8 cellular contexts compared by ENCODE assay signal in the genomic region with DNA sequence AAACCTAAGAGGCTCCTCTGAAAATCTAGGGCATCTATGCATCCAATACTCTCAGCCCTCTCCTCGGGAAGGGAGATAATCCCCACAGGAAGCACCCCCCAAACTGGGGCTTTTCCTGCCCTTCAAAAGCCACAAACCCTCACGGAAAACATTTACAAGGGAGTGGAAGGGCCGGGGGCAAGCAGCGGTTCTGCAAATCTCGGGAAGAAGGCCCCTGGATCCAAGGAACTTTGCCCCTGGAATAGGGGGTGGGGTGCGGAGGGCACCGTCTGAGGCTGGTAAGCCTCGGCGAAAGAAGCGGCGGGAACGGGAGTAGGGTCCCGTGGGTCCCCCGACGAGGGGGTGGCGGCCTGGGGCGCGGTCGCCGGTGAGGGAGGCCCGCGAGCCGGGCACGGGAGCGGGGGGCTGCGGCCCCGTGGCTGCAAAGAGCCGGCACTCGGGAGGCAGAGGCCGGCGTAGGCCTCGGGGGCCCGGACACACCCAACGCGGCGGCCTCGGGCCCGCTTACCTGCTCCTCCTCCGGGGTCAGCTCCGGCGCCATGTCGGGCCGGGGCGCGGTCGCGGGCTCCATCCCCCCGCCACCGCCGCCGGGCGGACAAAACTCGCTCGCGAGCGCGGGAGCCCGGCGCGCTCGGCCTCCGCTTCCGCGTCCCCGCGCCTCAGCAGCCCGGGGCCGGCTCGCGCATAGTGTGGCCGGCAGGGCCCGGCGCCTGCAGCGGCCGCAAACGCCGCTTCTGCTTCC. TPM values are rescaled to one million over a fixed set of nuclear protein-coding genes. Genes with fewer than 3 reads are reported as not detected.
DNase-seq lines count a peak whose midpoint lies in the region; TF ChIP-seq lines count a peak whose summit lies in the region.

No MANE protein-coding gene starts in this region.

- peaks cover 4% of the 10 kb centered on the region for H3F3A ChIP-seq in neural cell (ENCODE audit: insufficient read depth, low read length, poor library complexity, severe bottlenecking)

- no peaks in the 10 kb centered on the region for H3K36me3 ChIP-seq in neural cell (ENCODE audit: insufficient read depth, low read length)

- no peaks in the 10 kb centered on the region for H3K27me3 ChIP-seq in neural cell (ENCODE audit: insufficient read depth, low read depth, low read length)

- H4K20me1 ChIP-seq in neural cell (ENCODE audit: insufficient read depth), result no peaks in the 10 kb centered on the region

- DNase-seq in GM13977 (ENCODE audit: low spot score) (peak; percentile 75), LHCN-M2 (ENCODE audit: low read depth) (peak; percentile 22), fibroblast of gingiva (ENCODE audit: low read depth) (peak; percentile 2), DMS79 treated with DMSO at 0.1 percent for 48 hours (lab: John Stamatoyannopoulos, UW) (no peak), NCI-H226 (no peak)
- peak; percentile 60 for DNase-seq in activated T-cell treated with anti-CD3 and anti-CD28 coated beads, Interleukin-2, amount 50 U/mL, for 24 hours

- peaks cover 25% of the 10 kb centered on the region for H3K4me1 Mint-ChIP-seq in activated T-cell treated with anti-CD3 and anti-CD28 coated beads, Interleukin-2, amount 50 U/mL, for 24 hours (ENCODE audit: low read depth)

- H3K9me2 ChIP-seq in neural cell (ENCODE audit: insufficient read depth, low read length), result no peaks in the 10 kb centered on the region

- no peak for TF ChIP-seq RAD21 in neural cell (conservative IDR thresholded peaks at IDR 0.05)

- H3K36me3 Mint-ChIP-seq in activated T-cell treated with anti-CD3 and anti-CD28 coated beads, Interleukin-2, amount 50 U/mL, for 24 hours (ENCODE audit: low read depth), result peaks cover 11% of the 10 kb centered on the region

- TF ChIP-seq CTCF in 22Rv1 (IDR thresholded peaks at IDR 0.05), result no peak
- no peak for TF ChIP-seq CTCF in GM13977 (IDR thresholded peaks at IDR 0.05; ENCODE audit: extremely low read depth, insufficient read depth, missing control alignments)
- no peak for TF ChIP-seq CTCF in neural cell (IDR thresholded peaks at IDR 0.05; ENCODE audit: poor library complexity, severe bottlenecking)

- peak overlapping the region; percentile 89 for H3K9ac ChIP-seq in neural cell (ENCODE audit: low read length)

- peaks cover 30% of the 10 kb centered on the region for H3K79me2 ChIP-seq in neural cell (replicated peaks; ENCODE audit: insufficient read depth, low read length)

- H3K9me3 Mint-ChIP-seq in activated T-cell treated with anti-CD3 and anti-CD28 coated beads, Interleukin-2, amount 50 U/mL, for 24 hours, result no peaks in the 10 kb centered on the region

- H3K27ac Mint-ChIP-seq in activated T-cell treated with anti-CD3 and anti-CD28 coated beads, Interleukin-2, amount 50 U/mL, for 24 hours, result peak overlapping the region; percentile 94

- no peaks in the 10 kb centered on the region for H3K9me3 ChIP-seq in neural cell (ENCODE audit: low read length)

- peak overlapping the region; percentile 69 for H3K27ac ChIP-seq in 22Rv1
- peak overlapping the region; percentile 75 for H3K27ac ChIP-seq in neural cell (ENCODE audit: low read length)

- H3K4me3 ChIP-seq in neural cell (ENCODE audit: low read length), result peak overlapping the region; percentile 92

- H3K27me3 Mint-ChIP-seq in activated T-cell treated with anti-CD3 and anti-CD28 coated beads, Interleukin-2, amount 50 U/mL, for 24 hours, result no peaks in the 10 kb centered on the region

- peak overlapping the region; percentile 98 for H3K4me2 ChIP-seq in neural cell (ENCODE audit: low read length)

- peak overlapping the region; percentile 92 for H3K4me3 Mint-ChIP-seq in activated T-cell treated with anti-CD3 and anti-CD28 coated beads, Interleukin-2, amount 50 U/mL, for 24 hours

- TF ChIP-seq EP300 in neural cell (conservative IDR thresholded peaks at IDR 0.05; ENCODE audit: poor library complexity, severe bottlenecking), result no peak

- in situ Hi-C loops in GM13977 (cut with MboI; ENCODE audit: low pct_unique_long_range_greater_than_20kb, low sequenced_read_pairs, unreplicated experiment), result no loop called here

- H2AFZ ChIP-seq in neural cell (ENCODE audit: low read depth, low read length), result peak overlapping the region; percentile 29

TF ChIP-seq in neural cell, 6 proteins besides CTCF, POLR2A, EP300 and RAD21:
- no peak for TF ChIP-seq MXI1 (conservative IDR thresholded peaks at IDR 0.05; ENCODE audit: poor library complexity, severe bottlenecking)
- TF ChIP-seq, protein P1, sequence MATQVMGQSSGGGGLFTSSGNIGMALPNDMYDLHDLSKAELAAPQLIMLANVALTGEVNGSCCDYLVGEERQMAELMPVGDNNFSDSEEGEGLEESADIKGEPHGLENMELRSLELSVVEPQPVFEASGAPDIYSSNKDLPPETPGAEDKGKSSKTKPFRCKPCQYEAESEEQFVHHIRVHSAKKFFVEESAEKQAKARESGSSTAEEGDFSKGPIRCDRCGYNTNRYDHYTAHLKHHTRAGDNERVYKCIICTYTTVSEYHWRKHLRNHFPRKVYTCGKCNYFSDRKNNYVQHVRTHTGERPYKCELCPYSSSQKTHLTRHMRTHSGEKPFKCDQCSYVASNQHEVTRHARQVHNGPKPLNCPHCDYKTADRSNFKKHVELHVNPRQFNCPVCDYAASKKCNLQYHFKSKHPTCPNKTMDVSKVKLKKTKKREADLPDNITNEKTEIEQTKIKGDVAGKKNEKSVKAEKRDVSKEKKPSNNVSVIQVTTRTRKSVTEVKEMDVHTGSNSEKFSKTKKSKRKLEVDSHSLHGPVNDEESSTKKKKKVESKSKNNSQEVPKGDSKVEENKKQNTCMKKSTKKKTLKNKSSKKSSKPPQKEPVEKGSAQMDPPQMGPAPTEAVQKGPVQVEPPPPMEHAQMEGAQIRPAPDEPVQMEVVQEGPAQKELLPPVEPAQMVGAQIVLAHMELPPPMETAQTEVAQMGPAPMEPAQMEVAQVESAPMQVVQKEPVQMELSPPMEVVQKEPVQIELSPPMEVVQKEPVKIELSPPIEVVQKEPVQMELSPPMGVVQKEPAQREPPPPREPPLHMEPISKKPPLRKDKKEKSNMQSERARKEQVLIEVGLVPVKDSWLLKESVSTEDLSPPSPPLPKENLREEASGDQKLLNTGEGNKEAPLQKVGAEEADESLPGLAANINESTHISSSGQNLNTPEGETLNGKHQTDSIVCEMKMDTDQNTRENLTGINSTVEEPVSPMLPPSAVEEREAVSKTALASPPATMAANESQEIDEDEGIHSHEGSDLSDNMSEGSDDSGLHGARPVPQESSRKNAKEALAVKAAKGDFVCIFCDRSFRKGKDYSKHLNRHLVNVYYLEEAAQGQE (IDR thresholded peaks at IDR 0.05; ENCODE audit: borderline replicate concordance), result peak; percentile 3

RNA-seq across cellular contexts. Expression of a gene that starts 0.7 kb away (rescaled TPM):
- total RNA-seq in LHCN-M2 (2014; rRNA removed), result 23.5 and 25.0 TPM in 2 replicates
- polyA plus RNA-seq in LHCN-M2 (2012), result 26.4 TPM
- 24.0 and 33.1 TPM in 2 replicates for polyA plus RNA-seq in neural cell
- 40.7 and 44.3 TPM in 2 replicates for polyA minus RNA-seq in neural cell

RNA-seq across cellular contexts. Expression of a gene that starts 47.1 kb away (rescaled TPM):
- total RNA-seq in LHCN-M2 (2014; rRNA removed), result 34.3 and 43.9 TPM in 2 replicates
- 25.2 TPM for polyA plus RNA-seq in LHCN-M2 (2012)
- polyA plus RNA-seq in neural cell, result 19.0 and 21.7 TPM in 2 replicates
- polyA minus RNA-seq in neural cell, result 18.7 and 19.2 TPM in 2 replicates

Comparison
In these comparisons a context has a peak if more than half of its experiments do, and no peak if none do; other contexts are left out.
1. DNase-seq: peak in GM13977 (single experiment), LHCN-M2 (single experiment), activated T-cell treated with anti-CD3 and anti-CD28 coated beads, Interleukin-2, amount 50 U/mL, for 24 hours (single experiment) and fibroblast of gingiva (single experiment); none in DMS79 treated with DMSO at 0.1 percent for 48 hours (single experiment) and NCI-H226 (single experiment).